19 cellular contexts compared by ENCODE assay signal in the genomic region with DNA sequence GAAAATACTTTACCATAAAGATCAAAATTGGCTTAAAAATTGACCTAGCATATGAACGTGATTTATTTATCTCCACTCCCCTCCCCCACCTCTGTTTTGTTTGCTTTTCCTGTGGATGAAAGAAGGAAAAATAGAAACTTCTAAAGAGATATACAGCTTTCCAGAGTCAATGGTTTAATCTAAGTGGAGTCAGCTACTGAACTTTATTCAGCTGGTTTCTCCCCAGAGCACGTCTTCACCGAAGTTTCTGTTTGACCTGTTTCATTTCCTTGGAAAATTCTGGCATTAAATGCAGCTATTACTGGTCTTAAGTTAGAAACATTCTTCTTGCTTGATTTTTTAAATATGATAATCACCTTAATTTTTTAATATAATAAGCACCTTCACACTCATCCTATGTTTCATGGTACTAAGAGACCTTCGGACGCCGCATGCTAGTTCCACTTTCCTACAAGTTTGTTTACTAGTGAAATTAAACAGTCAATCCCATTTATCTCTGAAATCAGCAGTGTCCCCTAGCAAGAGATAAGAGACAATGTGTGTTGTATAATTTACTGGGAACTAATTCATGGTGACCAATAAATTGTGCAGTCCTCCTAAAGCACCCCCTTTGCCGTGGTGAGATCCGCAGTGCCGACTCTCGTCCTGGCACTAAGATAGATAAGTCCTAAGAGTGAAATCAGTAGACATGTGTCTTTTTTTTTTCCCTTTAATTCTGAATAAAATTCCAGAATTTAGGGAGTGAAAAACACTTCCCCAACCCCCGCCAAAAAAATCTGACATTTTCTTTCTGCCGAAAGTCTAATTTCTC.
"Had no signal": no experiment of that assay in that cellular context is flagged by ENCODE, and none has a peak within 500 bp of the region (broad histone marks: within the 10 kb centered on the region; RNA-seq: fewer than 3 reads in every experiment).

No MANE protein-coding gene starts in this region.

- H3K4me3 ChIP-seq: colonic mucosa, gastroesophageal sphincter, lung, mucosa of descending colon, skin epidermis had no signal

- ATAC-seq: activated T-helper 17 cell treated with anti-CD3 and anti-CD28 coated beads, Interleukin-2, amount 50 U/mL, for 72 hours; gastroesophageal sphincter; mucosa of descending colon; natural killer cell treated with Interleukin-12 subunit alpha and Interleukin-12 subunit beta and Interleukin-15 and Interleukin-18, amount 100 ng/mL, for 72 hours; stimulated activated effector memory CD8-positive, alpha-beta T cell treated with anti-CD3 and anti-CD28 coated beads, Interleukin-12 subunit alpha, Interleukin-12 subunit beta, amount 100 ng/mL, for 72 hours had no signal

- H3K9me3 Mint-ChIP-seq: activated CD4-positive, alpha-beta T cell treated with anti-CD3 and anti-CD28 coated beads, Interleukin-2, amount 10 ng/mL, durations not matched to agents 7 days and 5 days; activated naive CD4-positive, alpha-beta T cell treated with anti-CD3 and anti-CD28 coated beads, Interleukin-2, amount 10 ng/mL, durations not matched to agents 7 days and 5 days; activated T-helper 17 cell treated with anti-CD3 and anti-CD28 coated beads, Interleukin-2, amount 50 U/mL, for 72 hours; natural killer cell treated with Interleukin-12 subunit alpha and Interleukin-12 subunit beta and Interleukin-15 and Interleukin-18, amount 100 ng/mL, for 72 hours; stimulated activated effector memory CD8-positive, alpha-beta T cell treated with anti-CD3 and anti-CD28 coated beads, Interleukin-12 subunit alpha, Interleukin-12 subunit beta, amount 100 ng/mL, for 72 hours; T-helper 1 cell treated with Interleukin-12 subunit alpha and Interleukin-12 subunit beta and Interleukin-4 antibody, amounts not matched to agents 30 μg/mL and 1 μg/mL, for 36 hours had no signal

- H3K36me3 ChIP-seq: adrenal gland, colonic mucosa, gastroesophageal sphincter had no signal

- H3K4me1 Mint-ChIP-seq: activated CD4-positive, alpha-beta T cell treated with anti-CD3 and anti-CD28 coated beads, Interleukin-2, amount 10 ng/mL, durations not matched to agents 7 days and 5 days; activated naive CD4-positive, alpha-beta T cell treated with anti-CD3 and anti-CD28 coated beads, Interleukin-2, amount 10 ng/mL, durations not matched to agents 7 days and 5 days had no signal

- H3K27me3 Mint-ChIP-seq: activated CD4-positive, alpha-beta T cell treated with anti-CD3 and anti-CD28 coated beads, Interleukin-2, amount 10 ng/mL, durations not matched to agents 7 days and 5 days; activated naive CD4-positive, alpha-beta T cell treated with anti-CD3 and anti-CD28 coated beads, Interleukin-2, amount 10 ng/mL, durations not matched to agents 7 days and 5 days; activated T-helper 17 cell treated with anti-CD3 and anti-CD28 coated beads, Interleukin-2, amount 50 U/mL, for 72 hours; natural killer cell treated with Interleukin-12 subunit alpha and Interleukin-12 subunit beta and Interleukin-15 and Interleukin-18, amount 100 ng/mL, for 72 hours had no signal

- DNase-seq: activated CD4-positive, alpha-beta T cell treated with anti-CD3 and anti-CD28 coated beads, Interleukin-2, amount 10 ng/mL, durations not matched to agents 7 days and 5 days; activated CD4-positive, CD25-positive, alpha-beta regulatory T cell; activated CD8-positive, alpha-beta memory T cell treated with anti-CD3 and anti-CD28 coated beads for 24 hours; activated naive CD4-positive, alpha-beta T cell treated with anti-CD3 and anti-CD28 coated beads, Interleukin-2, amount 10 ng/mL, durations not matched to agents 7 days and 5 days; activated T-cell treated with anti-CD3 and anti-CD28 coated beads for 4 hours; adrenal gland; caudate nucleus; colonic mucosa; effector CD4-positive, alpha-beta T cell; hippocampal formation; mucosa of descending colon had no signal

- H3K4me1 ChIP-seq: adrenal gland, colonic mucosa had no signal

- H3K9me3 ChIP-seq: adrenal gland, colonic mucosa, gastroesophageal sphincter, mucosa of descending colon had no signal

- H3K27ac ChIP-seq: adrenal gland, colonic mucosa, gastroesophageal sphincter had no signal

- H3K36me3 Mint-ChIP-seq: activated naive CD4-positive, alpha-beta T cell treated with anti-CD3 and anti-CD28 coated beads, Interleukin-2, amount 10 ng/mL, durations not matched to agents 7 days and 5 days; natural killer cell treated with Interleukin-12 subunit alpha and Interleukin-12 subunit beta and Interleukin-15 and Interleukin-18, amount 100 ng/mL, for 72 hours; stimulated activated effector memory CD8-positive, alpha-beta T cell treated with anti-CD3 and anti-CD28 coated beads, Interleukin-12 subunit alpha, Interleukin-12 subunit beta, amount 100 ng/mL, for 72 hours had no signal

- H3K4me3 Mint-ChIP-seq: activated CD4-positive, alpha-beta T cell treated with anti-CD3 and anti-CD28 coated beads, Interleukin-2, amount 10 ng/mL, durations not matched to agents 7 days and 5 days; activated naive CD4-positive, alpha-beta T cell treated with anti-CD3 and anti-CD28 coated beads, Interleukin-2, amount 10 ng/mL, durations not matched to agents 7 days and 5 days; activated T-helper 17 cell treated with anti-CD3 and anti-CD28 coated beads, Interleukin-2, amount 50 U/mL, for 72 hours; natural killer cell treated with Interleukin-12 subunit alpha and Interleukin-12 subunit beta and Interleukin-15 and Interleukin-18, amount 100 ng/mL, for 72 hours; stimulated activated effector memory CD8-positive, alpha-beta T cell treated with anti-CD3 and anti-CD28 coated beads, Interleukin-12 subunit alpha, Interleukin-12 subunit beta, amount 100 ng/mL, for 72 hours; T-helper 1 cell treated with Interleukin-12 subunit alpha and Interleukin-12 subunit beta and Interleukin-4 antibody, amounts not matched to agents 30 μg/mL and 1 μg/mL, for 36 hours; type B pancreatic cell had no signal

- H3K27me3 ChIP-seq: adrenal gland, colonic mucosa, gastroesophageal sphincter had no signal

- H3K27ac Mint-ChIP-seq: activated CD4-positive, alpha-beta T cell treated with anti-CD3 and anti-CD28 coated beads, Interleukin-2, amount 10 ng/mL, durations not matched to agents 7 days and 5 days; activated naive CD4-positive, alpha-beta T cell treated with anti-CD3 and anti-CD28 coated beads, Interleukin-2, amount 10 ng/mL, durations not matched to agents 7 days and 5 days; activated T-helper 17 cell treated with anti-CD3 and anti-CD28 coated beads, Interleukin-2, amount 50 U/mL, for 72 hours; natural killer cell treated with Interleukin-12 subunit alpha and Interleukin-12 subunit beta and Interleukin-15 and Interleukin-18, amount 100 ng/mL, for 72 hours; stimulated activated effector memory CD8-positive, alpha-beta T cell treated with anti-CD3 and anti-CD28 coated beads, Interleukin-12 subunit alpha, Interleukin-12 subunit beta, amount 100 ng/mL, for 72 hours; T-helper 1 cell treated with Interleukin-12 subunit alpha and Interleukin-12 subunit beta and Interleukin-4 antibody, amounts not matched to agents 30 μg/mL and 1 μg/mL, for 36 hours; type B pancreatic cell had no signal
